Comparison of ENCODE assay signal across 1 cellular context in the genomic region with DNA sequence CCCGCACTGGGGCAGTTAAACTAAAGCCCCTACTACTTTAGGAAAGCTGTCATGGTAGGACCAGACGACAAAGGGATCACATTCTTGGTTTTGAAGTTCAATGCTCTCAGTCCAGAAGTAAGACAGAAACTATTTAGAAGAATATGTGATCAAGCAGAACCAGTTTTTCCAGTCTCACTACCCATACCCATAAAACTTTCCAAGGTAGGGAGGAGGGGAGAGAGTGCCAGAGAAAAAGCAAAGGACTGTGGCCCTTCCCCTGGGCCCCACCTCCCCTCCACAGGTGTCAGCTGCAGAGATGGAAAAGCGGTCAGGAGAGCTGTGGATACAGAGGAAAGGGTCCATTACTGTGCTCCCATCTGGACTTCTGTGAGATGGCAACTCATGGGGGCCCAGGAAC.
TF ChIP-seq lines count a peak whose summit lies in the region.

No MANE protein-coding gene starts in this region.

TF ChIP-seq in SK-N-SH treated with all-trans-retinoic acid at 6 μM for 48 hours, 23 proteins besides CTCF, POLR2A, EP300 and RAD21 (continued from another document):
- TF ChIP-seq SNAI2 (CRISPR knock-in tag; IDR thresholded peaks at IDR 0.05) (no peak), ARNTL (CRISPR knock-in tag; IDR thresholded peaks at IDR 0.05; ENCODE audit: borderline replicate concordance, low read depth) (no peak), ZNF70 (CRISPR knock-in tag; IDR thresholded peaks at IDR 0.05) (no peak)
- TF ChIP-seq, protein P1, sequence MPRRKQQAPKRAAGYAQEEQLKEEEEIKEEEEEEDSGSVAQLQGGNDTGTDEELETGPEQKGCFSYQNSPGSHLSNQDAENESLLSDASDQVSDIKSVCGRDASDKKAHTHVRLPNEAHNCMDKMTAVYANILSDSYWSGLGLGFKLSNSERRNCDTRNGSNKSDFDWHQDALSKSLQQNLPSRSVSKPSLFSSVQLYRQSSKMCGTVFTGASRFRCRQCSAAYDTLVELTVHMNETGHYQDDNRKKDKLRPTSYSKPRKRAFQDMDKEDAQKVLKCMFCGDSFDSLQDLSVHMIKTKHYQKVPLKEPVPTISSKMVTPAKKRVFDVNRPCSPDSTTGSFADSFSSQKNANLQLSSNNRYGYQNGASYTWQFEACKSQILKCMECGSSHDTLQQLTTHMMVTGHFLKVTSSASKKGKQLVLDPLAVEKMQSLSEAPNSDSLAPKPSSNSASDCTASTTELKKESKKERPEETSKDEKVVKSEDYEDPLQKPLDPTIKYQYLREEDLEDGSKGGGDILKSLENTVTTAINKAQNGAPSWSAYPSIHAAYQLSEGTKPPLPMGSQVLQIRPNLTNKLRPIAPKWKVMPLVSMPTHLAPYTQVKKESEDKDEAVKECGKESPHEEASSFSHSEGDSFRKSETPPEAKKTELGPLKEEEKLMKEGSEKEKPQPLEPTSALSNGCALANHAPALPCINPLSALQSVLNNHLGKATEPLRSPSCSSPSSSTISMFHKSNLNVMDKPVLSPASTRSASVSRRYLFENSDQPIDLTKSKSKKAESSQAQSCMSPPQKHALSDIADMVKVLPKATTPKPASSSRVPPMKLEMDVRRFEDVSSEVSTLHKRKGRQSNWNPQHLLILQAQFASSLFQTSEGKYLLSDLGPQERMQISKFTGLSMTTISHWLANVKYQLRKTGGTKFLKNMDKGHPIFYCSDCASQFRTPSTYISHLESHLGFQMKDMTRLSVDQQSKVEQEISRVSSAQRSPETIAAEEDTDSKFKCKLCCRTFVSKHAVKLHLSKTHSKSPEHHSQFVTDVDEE (CRISPR knock-in tag; IDR thresholded peaks at IDR 0.05), result no peak
TF ChIP-seq in SK-N-SH treated with all-trans-retinoic acid at 6 μM for 48 hours: peak in this region for 0.
